Comparison of ENCODE assay signal across 8 cellular contexts in genomic region chr2:134411828-134412638, GRCh38.
DNase-seq lines count a peak whose midpoint lies in the region; ATAC-seq and TF ChIP-seq lines count a peak whose summit lies in the region.

No MANE protein-coding gene starts in this region.

- no peak overlapping the region for H3K4me3 ChIP-seq in GM12865 (ENCODE audit: low read depth, low read length)
- no peak overlapping the region for H3K4me3 ChIP-seq in NB4 (ENCODE audit: low read depth, low read length)
- H3K4me3 ChIP-seq in cardiac muscle cell = no peak overlapping the region

- peak; percentile 92 for ATAC-seq in HG02571 (IDR thresholded peaks at IDR 0.05; ENCODE audit: unreplicated experiment)

- H3K36me3 Mint-ChIP-seq in activated naive CD8-positive, alpha-beta T cell = peaks cover 2% of the 10 kb centered on the region

- H3K4me1 ChIP-seq in cardiac muscle cell (ENCODE audit: low read depth) = peaks cover 14% of the 10 kb centered on the region

- no peak for TF ChIP-seq POLR2A in NB4 (IDR thresholded peaks at IDR 0.05; ENCODE audit: extremely low read depth, insufficient read length)

- no peaks in the 10 kb centered on the region for H3K27me3 ChIP-seq in cardiac muscle cell

- no peaks in the 10 kb centered on the region for H3K9me3 Mint-ChIP-seq in activated naive CD8-positive, alpha-beta T cell (ENCODE audit: low read depth)

- H3K9me3 ChIP-seq in cardiac muscle cell (ENCODE audit: low read depth) = no peaks in the 10 kb centered on the region

- H3K36me3 ChIP-seq in cardiac muscle cell = no peaks in the 10 kb centered on the region

- no peaks in the 10 kb centered on the region for H3K27me3 Mint-ChIP-seq in activated naive CD8-positive, alpha-beta T cell

- peak; percentile 93 for DNase-seq in GM12865 (ENCODE audit: low read depth)
- DNase-seq in NB4 (ENCODE audit: low read depth) = peak; percentile 87
- peak; percentile 88 for DNase-seq in SK-N-DZ (ENCODE audit: low spot score)
- peak; percentile 77 to 85 for DNase-seq in cardiac muscle cell (ENCODE audit: low read depth in 1 of 2, low spot score in 1 of 2)
- DNase-seq in putamen (ENCODE audit: low spot score) = peak; percentile 96
- no peak for DNase-seq in OCI-M2 (lab: John Stamatoyannopoulos, UW; ENCODE audit: unreplicated experiment)

- peak overlapping the region; percentile 61 for H3K27ac ChIP-seq in cardiac muscle cell

- H3K27ac Mint-ChIP-seq in activated naive CD8-positive, alpha-beta T cell = peak overlapping the region; percentile 54

- TF ChIP-seq CTCF in GM12865 (IDR thresholded peaks at IDR 0.05; ENCODE audit: insufficient read depth, low read depth, low read length, missing control alignments) = peak; percentile 81
- peak; percentile 78 for TF ChIP-seq CTCF in NB4 (IDR thresholded peaks at IDR 0.05; ENCODE audit: low read depth, low read length)
- TF ChIP-seq CTCF in cardiac muscle cell (IDR thresholded peaks at IDR 0.05; ENCODE audit: low read depth, low read length) = peak; percentile 86

- no peak overlapping the region for H3K4me3 Mint-ChIP-seq in activated naive CD8-positive, alpha-beta T cell

- H3K4me1 Mint-ChIP-seq in activated naive CD8-positive, alpha-beta T cell (ENCODE audit: low read depth) = peaks cover 36% of the 10 kb centered on the region
